Comparison of ENCODE assay signal across 16 cellular contexts in genomic region chr9:75039804-75040203, GRCh38. TPM values are rescaled to one million over a fixed set of nuclear protein-coding genes. Genes with fewer than 3 reads are reported as not detected.
A peak's percentile ranks its signal among the peaks of the same experiment; 100 is the strongest.
DNase-seq lines count a peak whose midpoint lies in the region; ATAC-seq and TF ChIP-seq lines count a peak whose summit lies in the region.
"Had no signal": no experiment of that assay in that cellular context is flagged by ENCODE, and none has a peak within 500 bp of the region (broad histone marks: within the 10 kb centered on the region; RNA-seq: fewer than 3 reads in every experiment).

No MANE protein-coding gene starts in this region.

- POLR2A ChIA-PET in activated CD8-positive, alpha-beta T cell treated with anti-CD3 and anti-CD28 coated beads for 36 hours (lab: Charles Lee) = no interaction called here
- POLR2A ChIA-PET in activated CD8-positive, alpha-beta T cell treated with anti-CD3 and anti-CD28 coated beads, Interleukin-2, amount 10 ng/mL, durations not matched to agents 7 days and 5 days (lab: Charles Lee) = interaction anchor here (0.7 kb wide), 1 partner anchor 48 kb away, joined by 3 read pairs; the partner anchor contains the start of genes NMRK1 and OSTF1

- CTCF ChIA-PET in activated CD8-positive, alpha-beta T cell treated with anti-CD3 and anti-CD28 coated beads for 36 hours (lab: Charles Lee) = interaction anchor here (0.9 to 2.6 kb wide), 2 partner anchors 38 to 262 kb away, joined by 3 to 8 read pairs; no protein-coding TSS in a partner anchor
- CTCF ChIA-PET in activated CD8-positive, alpha-beta T cell treated with anti-CD3 and anti-CD28 coated beads, Interleukin-2, amount 10 ng/mL, durations not matched to agents 7 days and 5 days (lab: Charles Lee) = interaction anchor here (1.8 to 2.7 kb wide), 2 partner anchors 9 to 11 kb away, joined by 5 to 10 read pairs; partner anchors contain the start of gene CARNMT1

- H4K5ac ChIP-seq in H9 (ENCODE audit: insufficient read length, low read depth, low read length) = no peak overlapping the region

- TF ChIP-seq CTCF in activated CD8-positive, alpha-beta T cell treated with anti-CD3 and anti-CD28 coated beads for 36 hours (IDR thresholded peaks at IDR 0.05) = no peak
- TF ChIP-seq CTCF in H9 (conservative IDR thresholded peaks at IDR 0.05) = no peak

- no peak overlapping the region for H4K8ac ChIP-seq in H9 (replicated peaks; ENCODE audit: insufficient read length, low read depth, low read length)

- no peak overlapping the region for H2BK5ac ChIP-seq in H9 (ENCODE audit: insufficient read length, low read length)

- H2BK12ac ChIP-seq in H9 (ENCODE audit: insufficient read length, low read depth, low read length) = no peak overlapping the region

- no peak overlapping the region for H2BK120ac ChIP-seq in H9 (ENCODE audit: low read depth, low read length, poor library complexity, severe bottlenecking)

- peak; percentile 55 for DNase-seq in activated CD8-positive, alpha-beta T cell treated with anti-CD3 and anti-CD28 coated beads for 36 hours
- no peak for DNase-seq in activated CD8-positive, alpha-beta T cell treated with anti-CD3 and anti-CD28 coated beads, Interleukin-2, amount 10 ng/mL, durations not matched to agents 7 days and 5 days
- DNase-seq in H9 (no peak), ureter (ENCODE audit: low spot score) (no peak), left colon (no peak)
- DNase-seq in stimulated activated naive CD8-positive, alpha-beta T cell treated with anti-CD3 and anti-CD28 coated beads, Interleukin-15, amount 100 ng/mL, for 72 hours = peak in 1 of 2 donors; percentile 17
- DNase-seq: brain microvascular endothelial cell, dorsolateral prefrontal cortex, head of caudate nucleus, kidney, NCI-H69 had no signal

- H3K27me3 ChIP-seq in H9 (ENCODE audit: insufficient read depth, low read length) = no peaks in the 10 kb centered on the region
- H3K27me3 ChIP-seq: brain microvascular endothelial cell had no signal

- no peak overlapping the region for H3K4me3 Mint-ChIP-seq in activated CD8-positive, alpha-beta T cell treated with anti-CD3 and anti-CD28 coated beads for 36 hours
- H3K4me3 Mint-ChIP-seq in activated CD8-positive, alpha-beta T cell treated with anti-CD3 and anti-CD28 coated beads, Interleukin-2, amount 10 ng/mL, durations not matched to agents 7 days and 5 days = no peak overlapping the region
- no peak overlapping the region for H3K4me3 Mint-ChIP-seq in H9
- no peak overlapping the region for H3K4me3 Mint-ChIP-seq in activated T-helper 17 cell treated with anti-CD3 and anti-CD28 coated beads, Interleukin-2, amount 50 U/mL, for 72 hours
- H3K4me3 Mint-ChIP-seq in stimulated activated naive CD8-positive, alpha-beta T cell treated with anti-CD3 and anti-CD28 coated beads, Interleukin-15, amount 100 ng/mL, for 72 hours = no peak overlapping the region

- H2BK15ac ChIP-seq in H9 (ENCODE audit: low read depth, low read length) = no peak overlapping the region

- no peak overlapping the region for H3K18ac ChIP-seq in H9 (ENCODE audit: insufficient read length, low read depth, low read length)

- H4K20me1 ChIP-seq in H9 (ENCODE audit: control insufficient read depth, insufficient read depth, insufficient read length) = no peaks in the 10 kb centered on the region

- no CpG with 5 or more reads among the region's 3 CpGs for WGBS in H9 (ENCODE audit: extremely low coverage, insufficient read length, low lambda C conversion rate)

- H3K4ac ChIP-seq in H9 (ENCODE audit: low read depth, low read length) = no peak overlapping the region

- H3K27ac ChIP-seq in H9 (ENCODE audit: insufficient read length, low read depth, low read length) = no peak overlapping the region
- H3K27ac ChIP-seq: A549, brain microvascular endothelial cell, VCaP had no signal

- intact Hi-C loops in activated CD8-positive, alpha-beta T cell treated with anti-CD3 and anti-CD28 coated beads for 36 hours (cut with micrococcal nuclease) = no loop called here
- intact Hi-C loops in left colon (cut with DNase I, micrococcal nuclease) = no loop called here

- H2BK20ac ChIP-seq in H9 (ENCODE audit: low read depth, low read length, poor library complexity, severe bottlenecking) = no peak overlapping the region

- no peak overlapping the region for H2AK5ac ChIP-seq in H9 (ENCODE audit: insufficient read length, low read length)

- H2AFZ ChIP-seq in H9 (ENCODE audit: low read length) = no peak overlapping the region

- H3K9me3 Mint-ChIP-seq in activated CD8-positive, alpha-beta T cell treated with anti-CD3 and anti-CD28 coated beads for 36 hours = no peaks in the 10 kb centered on the region
- H3K9me3 Mint-ChIP-seq in activated CD8-positive, alpha-beta T cell treated with anti-CD3 and anti-CD28 coated beads, Interleukin-2, amount 10 ng/mL, durations not matched to agents 7 days and 5 days (ENCODE audit: insufficient read depth) = no peaks in the 10 kb centered on the region
- H3K9me3 Mint-ChIP-seq in H9 = peaks cover 0 to 2% of the 10 kb centered on the region in 2 experiments; a peak in 2 of 5 replicates
- H3K9me3 Mint-ChIP-seq in activated T-helper 17 cell treated with anti-CD3 and anti-CD28 coated beads, Interleukin-2, amount 50 U/mL, for 72 hours = no peaks in the 10 kb centered on the region
- no peaks in the 10 kb centered on the region for H3K9me3 Mint-ChIP-seq in stimulated activated naive CD8-positive, alpha-beta T cell treated with anti-CD3 and anti-CD28 coated beads, Interleukin-15, amount 100 ng/mL, for 72 hours

- H3K23ac ChIP-seq in H9 (ENCODE audit: insufficient read length, low read depth, low read length) = no peak overlapping the region

- peak; percentile 71 for ATAC-seq in activated CD8-positive, alpha-beta T cell treated with anti-CD3 and anti-CD28 coated beads for 36 hours
- ATAC-seq in activated CD8-positive, alpha-beta T cell treated with anti-CD3 and anti-CD28 coated beads, Interleukin-2, amount 10 ng/mL, durations not matched to agents 7 days and 5 days = no peak
- peak; percentile 98 for ATAC-seq in activated T-helper 17 cell treated with anti-CD3 and anti-CD28 coated beads, Interleukin-2, amount 50 U/mL, for 72 hours (replicated peaks)
- ATAC-seq in stimulated activated naive CD8-positive, alpha-beta T cell treated with anti-CD3 and anti-CD28 coated beads, Interleukin-15, amount 100 ng/mL, for 72 hours = peak; percentile 66
- ATAC-seq in left colon (no peak), HG02798 (IDR thresholded peaks at IDR 0.05; ENCODE audit: poor library complexity, unreplicated experiment) (no peak)
- ATAC-seq: A549, esophagus mucosa had no signal

- no peak overlapping the region for H3K27ac Mint-ChIP-seq in activated CD8-positive, alpha-beta T cell treated with anti-CD3 and anti-CD28 coated beads for 36 hours
- H3K27ac Mint-ChIP-seq in activated CD8-positive, alpha-beta T cell treated with anti-CD3 and anti-CD28 coated beads, Interleukin-2, amount 10 ng/mL, durations not matched to agents 7 days and 5 days = no peak overlapping the region
- no peak overlapping the region for H3K27ac Mint-ChIP-seq in H9
- no peak overlapping the region for H3K27ac Mint-ChIP-seq in activated T-helper 17 cell treated with anti-CD3 and anti-CD28 coated beads, Interleukin-2, amount 50 U/mL, for 72 hours
- no peak overlapping the region for H3K27ac Mint-ChIP-seq in stimulated activated naive CD8-positive, alpha-beta T cell treated with anti-CD3 and anti-CD28 coated beads, Interleukin-15, amount 100 ng/mL, for 72 hours

- no peak overlapping the region for H4K91ac ChIP-seq in H9 (ENCODE audit: insufficient read length, low read depth, low read length)

- no peaks in the 10 kb centered on the region for H3K9me3 ChIP-seq in H9 (ENCODE audit: control insufficient read depth, low read depth, low read length)
- H3K9me3 ChIP-seq: A549 had no signal

- no peaks in the 10 kb centered on the region for H3K36me3 Mint-ChIP-seq in activated CD8-positive, alpha-beta T cell treated with anti-CD3 and anti-CD28 coated beads for 36 hours (ENCODE audit: low read depth)
- no peaks in the 10 kb centered on the region for H3K36me3 Mint-ChIP-seq in activated CD8-positive, alpha-beta T cell treated with anti-CD3 and anti-CD28 coated beads, Interleukin-2, amount 10 ng/mL, durations not matched to agents 7 days and 5 days (ENCODE audit: low read depth)
- no peaks in the 10 kb centered on the region; a peak in 1 of 7 replicates for H3K36me3 Mint-ChIP-seq in H9 (ENCODE audit: insufficient read depth in 1 of 3, low read depth in 3 of 3)
- no peaks in the 10 kb centered on the region for H3K36me3 Mint-ChIP-seq in activated T-helper 17 cell treated with anti-CD3 and anti-CD28 coated beads, Interleukin-2, amount 50 U/mL, for 72 hours (ENCODE audit: low read depth)

- H3K14ac ChIP-seq in H9 (ENCODE audit: insufficient read depth, low read length) = no peak overlapping the region

- no peak overlapping the region for H3K4me2 ChIP-seq in H9 (ENCODE audit: insufficient read depth, insufficient read length, low read length)
- H3K4me2 ChIP-seq: A549 had no signal

- no peaks in the 10 kb centered on the region for H3K23me2 ChIP-seq in H9 (ENCODE audit: insufficient read length, low read depth, low read length, poor library complexity, severe bottlenecking)

- peak overlapping the region; percentile 35 for H3K56ac ChIP-seq in H9 (ENCODE audit: insufficient read length, low read depth, low read length)

- no peak overlapping the region for H3T11ph ChIP-seq in H9 (ENCODE audit: low read length)

- H3K4me1 ChIP-seq in H9 (ENCODE audit: insufficient read depth, low read length) = no peaks in the 10 kb centered on the region; the same call in 1 of the 2 replicates
- H3K4me1 ChIP-seq: A549 had no signal

- no peak overlapping the region for H3K9ac ChIP-seq in H9 (ENCODE audit: extremely low read depth, insufficient read length, low read length)

- H3K4me1 Mint-ChIP-seq in activated CD8-positive, alpha-beta T cell treated with anti-CD3 and anti-CD28 coated beads for 36 hours (ENCODE audit: low read depth) = peaks cover 7% of the 10 kb centered on the region
- H3K4me1 Mint-ChIP-seq in activated CD8-positive, alpha-beta T cell treated with anti-CD3 and anti-CD28 coated beads, Interleukin-2, amount 10 ng/mL, durations not matched to agents 7 days and 5 days (ENCODE audit: low read depth) = no peaks in the 10 kb centered on the region
- H3K4me1 Mint-ChIP-seq in H9 = peaks cover 5 to 6% of the 10 kb centered on the region in 2 experiments
- no peaks in the 10 kb centered on the region for H3K4me1 Mint-ChIP-seq in activated T-helper 17 cell treated with anti-CD3 and anti-CD28 coated beads, Interleukin-2, amount 50 U/mL, for 72 hours
- H3K4me1 Mint-ChIP-seq in stimulated activated naive CD8-positive, alpha-beta T cell treated with anti-CD3 and anti-CD28 coated beads, Interleukin-15, amount 100 ng/mL, for 72 hours = peaks cover 10% of the 10 kb centered on the region

- no peaks in the 10 kb centered on the region for H3K79me2 ChIP-seq in H9 (ENCODE audit: insufficient read depth, low read length)

- H3K79me1 ChIP-seq in H9 (ENCODE audit: insufficient read depth, low read depth, low read length, poor library complexity, severe bottlenecking) = no peaks in the 10 kb centered on the region

- H3K27me3 Mint-ChIP-seq in activated CD8-positive, alpha-beta T cell treated with anti-CD3 and anti-CD28 coated beads for 36 hours = no peaks in the 10 kb centered on the region
- H3K27me3 Mint-ChIP-seq in activated CD8-positive, alpha-beta T cell treated with anti-CD3 and anti-CD28 coated beads, Interleukin-2, amount 10 ng/mL, durations not matched to agents 7 days and 5 days (ENCODE audit: low read depth) = peaks cover 11% of the 10 kb centered on the region
- H3K27me3 Mint-ChIP-seq in H9 (ENCODE audit: low read depth) = no peaks in the 10 kb centered on the region; the same call in 1 of the 2 replicates
- peaks cover 1% of the 10 kb centered on the region for H3K27me3 Mint-ChIP-seq in activated T-helper 17 cell treated with anti-CD3 and anti-CD28 coated beads, Interleukin-2, amount 50 U/mL, for 72 hours
- H3K27me3 Mint-ChIP-seq in stimulated activated naive CD8-positive, alpha-beta T cell treated with anti-CD3 and anti-CD28 coated beads, Interleukin-15, amount 100 ng/mL, for 72 hours = peaks cover under 1% of the 10 kb centered on the region

RNA-seq across cellular contexts. Expression of gene CARNMT1, which starts 11.7 kb away (rescaled TPM):
- total RNA-seq in activated CD8-positive, alpha-beta T cell treated with anti-CD3 and anti-CD28 coated beads for 36 hours = 10 to 100 TPM; 31.8 to 37.6 TPM
- total RNA-seq in activated CD8-positive, alpha-beta T cell treated with anti-CD3 and anti-CD28 coated beads, Interleukin-2, amount 10 ng/mL, durations not matched to agents 7 days and 5 days = 10 to 100 TPM; 30.9 to 34.0 TPM
- 34.9 and 38.2 TPM in 2 replicates for total RNA-seq in H9 (2021)
- total RNA-seq in activated T-helper 17 cell treated with anti-CD3 and anti-CD28 coated beads, Interleukin-2, amount 50 U/mL, for 72 hours = 10 to 100 TPM; 26.8 to 39.1 TPM
- 26.9 TPM for total RNA-seq in ureter
- total RNA-seq in left colon = 10 to 100 TPM; 19.1 to 19.9 TPM

RNA-seq across cellular contexts. Expression of gene NMRK1, which starts 48.2 kb away (rescaled TPM):
- 10 to 100 TPM; 15.9 to 16.9 TPM for total RNA-seq in activated CD8-positive, alpha-beta T cell treated with anti-CD3 and anti-CD28 coated beads for 36 hours
- total RNA-seq in activated CD8-positive, alpha-beta T cell treated with anti-CD3 and anti-CD28 coated beads, Interleukin-2, amount 10 ng/mL, durations not matched to agents 7 days and 5 days = 10 to 100 TPM; 26.9 to 28.2 TPM
- total RNA-seq in H9 (2021) (2.7 and 3.0 TPM in 2 replicates), ureter (42.2 TPM), left colon (10 to 100 TPM; 17.0 to 28.4 TPM)
- 10 to 100 TPM; 39.6 to 51.5 TPM for total RNA-seq in activated T-helper 17 cell treated with anti-CD3 and anti-CD28 coated beads, Interleukin-2, amount 50 U/mL, for 72 hours

RNA-seq across cellular contexts. Expression of gene OSTF1, which starts 48.5 kb away (rescaled TPM):
- 10 to 100 TPM; 52.2 to 55.3 TPM for total RNA-seq in activated CD8-positive, alpha-beta T cell treated with anti-CD3 and anti-CD28 coated beads for 36 hours
- 100 to 1,000 TPM; 126 to 132 TPM for total RNA-seq in activated CD8-positive, alpha-beta T cell treated with anti-CD3 and anti-CD28 coated beads, Interleukin-2, amount 10 ng/mL, durations not matched to agents 7 days and 5 days
- 16.1 and 16.4 TPM in 2 replicates for total RNA-seq in H9 (2021)
- 100 to 1,000 TPM; 131 to 217 TPM for total RNA-seq in activated T-helper 17 cell treated with anti-CD3 and anti-CD28 coated beads, Interleukin-2, amount 50 U/mL, for 72 hours
- total RNA-seq in ureter = 49.7 TPM
- 10 to 100 TPM; 69.4 to 75.1 TPM for total RNA-seq in left colon

Comparison
In these comparisons a context has a peak if more than half of its experiments do, and no peak if none do; other contexts are left out.
1. ATAC-seq: peak in activated CD8-positive, alpha-beta T cell treated with anti-CD3 and anti-CD28 coated beads for 36 hours (single experiment), activated T-helper 17 cell treated with anti-CD3 and anti-CD28 coated beads, Interleukin-2, amount 50 U/mL, for 72 hours (single experiment) and stimulated activated naive CD8-positive, alpha-beta T cell treated with anti-CD3 and anti-CD28 coated beads, Interleukin-15, amount 100 ng/mL, for 72 hours (single experiment); none in activated CD8-positive, alpha-beta T cell treated with anti-CD3 and anti-CD28 coated beads, Interleukin-2, amount 10 ng/mL, durations not matched to agents 7 days and 5 days (single experiment), left colon (single experiment) and HG02798 (single experiment).